22 cellular contexts compared by ENCODE assay signal in genomic region chr5:132837868-132838267, GRCh38. TPM values are rescaled to one million over a fixed set of nuclear protein-coding genes. Genes with fewer than 3 reads are reported as not detected.
A peak's percentile ranks its signal among the peaks of the same experiment; 100 is the strongest.
DNase-seq lines count a peak whose midpoint lies in the region; ATAC-seq and TF ChIP-seq lines count a peak whose summit lies in the region.
"Had no signal": no experiment of that assay in that cellular context is flagged by ENCODE, and none has a peak within 500 bp of the region (broad histone marks: within the 10 kb centered on the region; RNA-seq: fewer than 3 reads in every experiment).

No MANE protein-coding gene starts in this region.

- BruUV-seq in mammary epithelial cell (replicated peaks; lab: Mats Ljungman, UMichigan) = no TSS peak

- H3K27ac ChIP-seq in breast epithelium (peak overlapping the region; percentile 34 to 88), mammary epithelial cell (ENCODE audit: insufficient read depth, low read depth, low read length) (no peak overlapping the region), SK-N-SH (ENCODE audit: low read depth in 2 of 2, low read length in 1 of 2) (no peak overlapping the region), GM23338 (ENCODE audit: low read depth) (no peak overlapping the region)
- H3K27ac ChIP-seq: thyroid gland had no signal

- H3K4me1 ChIP-seq in breast epithelium = no peaks in the 10 kb centered on the region
- H3K4me1 ChIP-seq in mammary epithelial cell (ENCODE audit: insufficient read depth, low read length) = peaks cover 23% of the 10 kb centered on the region
- no peaks in the 10 kb centered on the region; a peak in 2 of 4 replicates for H3K4me1 ChIP-seq in SK-N-SH (ENCODE audit: control insufficient read depth in 1 of 2, insufficient read depth in 2 of 2, low read depth in 1 of 2, low read length in 1 of 2)
- no peaks in the 10 kb centered on the region for H3K4me1 ChIP-seq in GM23338 (ENCODE audit: insufficient read depth)
- H3K4me1 ChIP-seq: thyroid gland had no signal

- no peaks in the 10 kb centered on the region for H3F3A ChIP-seq in SK-N-SH (replicated peaks; ENCODE audit: insufficient read depth)
- H3F3A ChIP-seq in GM23338 (replicated peaks; ENCODE audit: low read depth) = no peaks in the 10 kb centered on the region

- H3K9me3 Mint-ChIP-seq in GM23338 = no peaks in the 10 kb centered on the region
- no peaks in the 10 kb centered on the region for H3K9me3 Mint-ChIP-seq in activated CD8-positive, alpha-beta T cell treated with anti-CD3 and anti-CD28 coated beads for 36 hours
- H3K9me3 Mint-ChIP-seq: CD4-positive, CD25-positive, alpha-beta regulatory T cell; central memory CD8-positive, alpha-beta T cell; H9; naive thymus-derived CD8-positive, alpha-beta T cell; T-helper 2 cell treated with Interferon-gamma antibody and Interleukin-4, amounts not matched to agents 5 μg/mL and 100 μg/mL, for 36 hours had no signal

- H3K9ac ChIP-seq in mammary epithelial cell (ENCODE audit: insufficient read depth, low read length) (no peak overlapping the region), SK-N-SH (no peak overlapping the region)

- no peak overlapping the region for H3K4me3 Mint-ChIP-seq in GM23338
- no peak overlapping the region for H3K4me3 Mint-ChIP-seq in activated CD8-positive, alpha-beta T cell treated with anti-CD3 and anti-CD28 coated beads for 36 hours
- H3K4me3 Mint-ChIP-seq: CD4-positive, CD25-positive, alpha-beta regulatory T cell; central memory CD8-positive, alpha-beta T cell; H9; naive thymus-derived CD8-positive, alpha-beta T cell; T-helper 2 cell treated with Interferon-gamma antibody and Interleukin-4, amounts not matched to agents 5 μg/mL and 100 μg/mL, for 36 hours had no signal

- intact Hi-C loops in breast epithelium (cut with DNase I; ENCODE audit: low total_unique reads) = no loop called here
- intact Hi-C loops in mammary epithelial cell (cut with micrococcal nuclease) = no loop called here
- intact Hi-C loops in activated CD8-positive, alpha-beta T cell treated with anti-CD3 and anti-CD28 coated beads for 36 hours (cut with micrococcal nuclease) = no loop called here

- no peak overlapping the region for H2AFZ ChIP-seq in mammary epithelial cell (ENCODE audit: low read depth, low read length)
- no peak overlapping the region for H2AFZ ChIP-seq in SK-N-SH (ENCODE audit: low read depth)
- no peak overlapping the region for H2AFZ ChIP-seq in GM23338

- no peaks in the 10 kb centered on the region for H3K27me3 ChIP-seq in breast epithelium
- H3K27me3 ChIP-seq in mammary epithelial cell (ENCODE audit: insufficient read depth, low read length) = no peaks in the 10 kb centered on the region
- no peaks in the 10 kb centered on the region for H3K27me3 ChIP-seq in SK-N-SH (ENCODE audit: insufficient read depth)
- peaks cover 5% of the 10 kb centered on the region; the same call in 1 of the 2 replicates for H3K27me3 ChIP-seq in GM23338 (ENCODE audit: insufficient read depth)
- H3K27me3 ChIP-seq: thyroid gland had no signal

- H3K36me3 ChIP-seq in breast epithelium (no peaks in the 10 kb centered on the region), mammary epithelial cell (ENCODE audit: insufficient read depth, low read length) (no peaks in the 10 kb centered on the region), SK-N-SH (replicated peaks in 1 of 2; ENCODE audit: control insufficient read depth in 1 of 2, insufficient read depth in 2 of 2, low read length in 1 of 2) (no peaks in the 10 kb centered on the region), GM23338 (ENCODE audit: insufficient read depth) (no peaks in the 10 kb centered on the region)
- H3K36me3 ChIP-seq: thyroid gland had no signal

- H3K27me3 Mint-ChIP-seq in GM23338 (ENCODE audit: insufficient read depth, low read depth, poor library complexity) = peaks cover 2% of the 10 kb centered on the region
- peaks cover 2% of the 10 kb centered on the region for H3K27me3 Mint-ChIP-seq in activated CD8-positive, alpha-beta T cell treated with anti-CD3 and anti-CD28 coated beads for 36 hours
- H3K27me3 Mint-ChIP-seq: central memory CD8-positive, alpha-beta T cell had no signal

- H3K9me2 ChIP-seq in SK-N-SH = no peaks in the 10 kb centered on the region
- no peaks in the 10 kb centered on the region for H3K9me2 ChIP-seq in GM23338 (ENCODE audit: insufficient read depth)

- no peaks in the 10 kb centered on the region for H3K79me2 ChIP-seq in mammary epithelial cell (ENCODE audit: insufficient read depth, low read length)
- no peaks in the 10 kb centered on the region for H3K79me2 ChIP-seq in SK-N-SH (ENCODE audit: insufficient read depth)
- H3K79me2 ChIP-seq in GM23338 (replicated peaks; ENCODE audit: insufficient read depth) = no peaks in the 10 kb centered on the region

- no peak overlapping the region for H3K27ac Mint-ChIP-seq in GM23338
- H3K27ac Mint-ChIP-seq in activated CD8-positive, alpha-beta T cell treated with anti-CD3 and anti-CD28 coated beads for 36 hours = no peak overlapping the region
- H3K27ac Mint-ChIP-seq: CD4-positive, CD25-positive, alpha-beta regulatory T cell; H9; naive thymus-derived CD8-positive, alpha-beta T cell; T-helper 2 cell treated with Interferon-gamma antibody and Interleukin-4, amounts not matched to agents 5 μg/mL and 100 μg/mL, for 36 hours had no signal

- 82% methylated on average over 2 of the region's 2 CpGs for WGBS in mammary epithelial cell (ENCODE audit: low coverage, missing lambda C conversion rate)
- WGBS in SK-N-SH (ENCODE audit: low lambda C conversion rate) = 97% methylated on average over 2 of the region's 2 CpGs

- no peak for TF ChIP-seq RAD21 in SK-N-SH (IDR thresholded peaks at IDR 0.05; ENCODE audit: low read length)

- TF ChIP-seq CTCF in breast epithelium (IDR thresholded peaks at IDR 0.05) (no peak), mammary epithelial cell (conservative IDR thresholded peaks at IDR 0.05 in 1 of 2, IDR thresholded peaks at IDR 0.05 in 1 of 2; ENCODE audit: extremely low read depth in 1 of 2, insufficient read depth in 1 of 2, low read depth in 1 of 2, low read length in 2 of 2) (no peak), SK-N-SH (IDR thresholded peaks at IDR 0.05) (no peak), GM23338 (conservative IDR thresholded peaks at IDR 0.05; ENCODE audit: low read depth in 2 of 2) (no peak)
- no peak for TF ChIP-seq CTCF in activated CD8-positive, alpha-beta T cell treated with anti-CD3 and anti-CD28 coated beads for 36 hours (IDR thresholded peaks at IDR 0.05)

- no peak overlapping the region for H3K4me2 ChIP-seq in mammary epithelial cell (ENCODE audit: insufficient read depth, low read depth, low read length)
- H3K4me2 ChIP-seq in SK-N-SH = no peak overlapping the region
- H3K4me2 ChIP-seq in GM23338 = no peak overlapping the region

- POLR2A ChIA-PET in SK-N-SH (lab: Yijun Ruan, JAX) = no interaction called here
- POLR2A ChIA-PET in activated CD8-positive, alpha-beta T cell treated with anti-CD3 and anti-CD28 coated beads for 36 hours (lab: Charles Lee) = no interaction called here

- TF ChIP-seq POLR2A in breast epithelium (IDR thresholded peaks at IDR 0.05) = no peak

- H4K20me1 ChIP-seq in mammary epithelial cell (ENCODE audit: insufficient read depth, low read length) (no peaks in the 10 kb centered on the region), SK-N-SH (ENCODE audit: insufficient read depth) (no peaks in the 10 kb centered on the region), GM23338 (replicated peaks; ENCODE audit: insufficient read depth) (no peaks in the 10 kb centered on the region)

- no peaks in the 10 kb centered on the region for H3K36me3 Mint-ChIP-seq in GM23338 (ENCODE audit: low read depth)
- H3K36me3 Mint-ChIP-seq in activated CD8-positive, alpha-beta T cell treated with anti-CD3 and anti-CD28 coated beads for 36 hours (ENCODE audit: low read depth) = no peaks in the 10 kb centered on the region
- H3K36me3 Mint-ChIP-seq: CD4-positive, CD25-positive, alpha-beta regulatory T cell; naive thymus-derived CD8-positive, alpha-beta T cell had no signal

- no peak overlapping the region for H3K4me3 ChIP-seq in breast epithelium
- no peak overlapping the region for H3K4me3 ChIP-seq in mammary epithelial cell (replicated peaks in 1 of 3; ENCODE audit: insufficient read depth in 1 of 3, low read depth in 2 of 3, low read length in 3 of 3)
- no peak overlapping the region for H3K4me3 ChIP-seq in SK-N-SH (ENCODE audit: low read depth in 2 of 2, low read length in 1 of 2)
- H3K4me3 ChIP-seq in GM23338 = no peak overlapping the region
- H3K4me3 ChIP-seq: thyroid gland had no signal

- no peak for TF ChIP-seq EP300 in SK-N-SH (IDR thresholded peaks at IDR 0.05; ENCODE audit: borderline replicate concordance in 1 of 2, low read depth in 1 of 2, low read length in 1 of 2)

- H3K9me3 ChIP-seq in breast epithelium = no peaks in the 10 kb centered on the region
- H3K9me3 ChIP-seq in mammary epithelial cell (replicated peaks; ENCODE audit: insufficient read depth, low read length) = no peaks in the 10 kb centered on the region
- no peaks in the 10 kb centered on the region for H3K9me3 ChIP-seq in SK-N-SH
- H3K9me3 ChIP-seq: thyroid gland had no signal

- CTCF ChIA-PET in mammary epithelial cell (lab: Charles Lee; ENCODE audit: low non-redundant PET) (no interaction called here), SK-N-SH (lab: Yijun Ruan, JAX) (interaction anchor here (1.1 to 1.3 kb wide), 2 partner anchors 8 to 18 kb away, joined by 3 to 6 read pairs; partner anchors contain the start of gene SHROOM1)
- CTCF ChIA-PET in activated CD8-positive, alpha-beta T cell treated with anti-CD3 and anti-CD28 coated beads for 36 hours (lab: Charles Lee) = interaction anchor here (1.6 kb wide), 1 partner anchor 18 kb away, joined by 3 read pairs; no protein-coding TSS in a partner anchor

- no peak for ATAC-seq in GM23338
- ATAC-seq in activated CD8-positive, alpha-beta T cell treated with anti-CD3 and anti-CD28 coated beads for 36 hours = no peak
- ATAC-seq: left cardiac atrium; naive thymus-derived CD8-positive, alpha-beta T cell had no signal

- dilution Hi-C loops in mammary epithelial cell (cut with HindIII; ENCODE audit: low sequenced_read_pairs) = loop anchor here (5.0 kb wide), 1 partner anchor 34 kb away; the partner anchor contains the start of gene LEAP2

- no peaks in the 10 kb centered on the region for H3K4me1 Mint-ChIP-seq in GM23338
- H3K4me1 Mint-ChIP-seq in activated CD8-positive, alpha-beta T cell treated with anti-CD3 and anti-CD28 coated beads for 36 hours (ENCODE audit: low read depth) = no peaks in the 10 kb centered on the region
- H3K4me1 Mint-ChIP-seq: CD4-positive, CD25-positive, alpha-beta regulatory T cell; central memory CD8-positive, alpha-beta T cell; H9 had no signal

- in situ Hi-C loops in mammary epithelial cell (cut with MboI; ENCODE audit: low sequenced_read_pairs in 2 of 2) = no loop called here

- no peak for DNase-seq in breast epithelium (ENCODE audit: low spot score in 2 of 2)
- DNase-seq in mammary epithelial cell = no peak
- peak; percentile 29 for DNase-seq in cerebellar cortex (ENCODE audit: low spot score)
- DNase-seq in mesenteric fat pad (ENCODE audit: low spot score) = peak; percentile 72
- DNase-seq in SK-N-SH = no peak
- no peak for DNase-seq in stimulated activated CD4-positive, alpha-beta T cell treated with anti-CD3 and anti-CD28 coated beads, Interleukin-4, amount 100 ng/mL, for 1 hour
- no peak for DNase-seq in GM23338 (ENCODE audit: low spot score)
- DNase-seq in activated CD8-positive, alpha-beta T cell treated with anti-CD3 and anti-CD28 coated beads for 36 hours = no peak
- DNase-seq: activated CD4-positive, CD25-positive, alpha-beta regulatory T cell treated with anti-CD3 and anti-CD28 coated beads, Interleukin-2, amount 50 U/mL, for 72 hours; activated effector memory CD4-positive, alpha-beta T cell treated with anti-CD3 and anti-CD28 coated beads, Interleukin-2, amount 50 U/mL, for 16 hours; CD4-positive, CD25-positive, alpha-beta regulatory T cell; foreskin fibroblast; H9; left cardiac atrium; naive thymus-derived CD8-positive, alpha-beta T cell; NCI-H1694; NCI-H446; Right ventricle myocardium superior; thyroid gland had no signal

RNA-seq across cellular contexts. Expression of gene SHROOM1, which starts 7.4 kb away (rescaled TPM):
- total RNA-seq in breast epithelium (10 to 100 TPM in 1 of 3 donors, 1 to 10 TPM in 2; 2.4 to 12.6 (median 9.5) TPM), mammary epithelial cell (10 to 100 TPM in 1 of 2 donors, 1 to 10 TPM in 1; 4.7 to 13.0 TPM), mesenteric fat pad (10.6 TPM)
- polyA plus RNA-seq in mammary epithelial cell (5.7 TPM), SK-N-SH (2012; rRNA removed) (3.8 and 4.8 TPM in 2 replicates), GM23338 (2016; fragmentation: Nextera tagmentation; extraction: Ambion mirVana) (2.5 and 2.6 TPM in 2 replicates)
- 0.31 TPM for polyA minus RNA-seq in mammary epithelial cell
- polyA plus RNA-seq in SK-N-SH (2012; cell fraction: cytosol; rRNA removed) = 1.5 and 2.9 TPM in 2 replicates
- 11.3 and 13.4 TPM in 2 replicates for polyA plus RNA-seq in SK-N-SH (2012; cell fraction: nucleus; rRNA removed)
- total RNA-seq in GM23338 (2014; rRNA removed; shearing (Covaris generic)) = 4.3 and 5.4 TPM in 2 replicates
- total RNA-seq in activated CD8-positive, alpha-beta T cell treated with anti-CD3 and anti-CD28 coated beads for 36 hours = 1 to 10 TPM; 2.0 to 2.1 TPM
- total RNA-seq: naive thymus-derived CD8-positive, alpha-beta T cell had no signal
- polyA plus RNA-seq: CD4-positive, CD25-positive, alpha-beta regulatory T cell; naive thymus-derived CD8-positive, alpha-beta T cell had no signal

RNA-seq across cellular contexts. Expression of gene SOWAHA, which starts 24.8 kb away (rescaled TPM):
- total RNA-seq in breast epithelium (1 to 10 TPM in 1 of 3 donors, under 1 TPM in 2; 0.66 to 3.2 (median 0.96) TPM), mammary epithelial cell (not detected), mesenteric fat pad (not detected)
- polyA plus RNA-seq in mammary epithelial cell (0.07 TPM), SK-N-SH (2012; rRNA removed) (0.23 and 0.30 TPM in 2 replicates), GM23338 (2016; fragmentation: Nextera tagmentation; extraction: Ambion mirVana) (0.18 TPM in 1 of 2 replicates, not detected in the other)
- polyA minus RNA-seq in mammary epithelial cell = not detected
- 0.22 and 0.25 TPM in 2 replicates for polyA plus RNA-seq in SK-N-SH (2012; cell fraction: cytosol; rRNA removed)
- polyA plus RNA-seq in SK-N-SH (2012; cell fraction: nucleus; rRNA removed) = 0.11 and 0.14 TPM in 2 replicates
- 0.52 and 0.93 TPM in 2 replicates for total RNA-seq in GM23338 (2014; rRNA removed; shearing (Covaris generic))
- total RNA-seq in activated CD8-positive, alpha-beta T cell treated with anti-CD3 and anti-CD28 coated beads for 36 hours = not detected
- total RNA-seq: CD4-positive, CD25-positive, alpha-beta regulatory T cell; Daoy; naive thymus-derived CD8-positive, alpha-beta T cell had no signal
- polyA plus RNA-seq: CD4-positive, CD25-positive, alpha-beta regulatory T cell; naive thymus-derived CD8-positive, alpha-beta T cell had no signal

RNA-seq across cellular contexts. Expression of gene GDF9, which starts 28.4 kb away (rescaled TPM):
- total RNA-seq in breast epithelium (under 1 TPM; 0.33 to 0.64 (median 0.44) TPM), mammary epithelial cell (under 1 TPM; 0.50 to 0.66 TPM), mesenteric fat pad (not detected)
- polyA plus RNA-seq in mammary epithelial cell (0.25 TPM), SK-N-SH (2012; rRNA removed) (0.82 and 1.2 TPM in 2 replicates), GM23338 (2016; fragmentation: Nextera tagmentation; extraction: Ambion mirVana) (0.11 and 0.37 TPM in 2 replicates)
- polyA minus RNA-seq in mammary epithelial cell = not detected
- 0.53 and 0.59 TPM in 2 replicates for polyA plus RNA-seq in SK-N-SH (2012; cell fraction: cytosol; rRNA removed)
- 1.2 and 1.8 TPM in 2 replicates for polyA plus RNA-seq in SK-N-SH (2012; cell fraction: nucleus; rRNA removed)
- total RNA-seq in GM23338 (2014; rRNA removed; shearing (Covaris generic)) = 0.14 and 0.66 TPM in 2 replicates
- total RNA-seq in activated CD8-positive, alpha-beta T cell treated with anti-CD3 and anti-CD28 coated beads for 36 hours = under 1 TPM; 0.90 to 0.94 TPM

RNA-seq across cellular contexts. Expression of gene UQCRQ, which starts 28.6 kb away (rescaled TPM):
- total RNA-seq in breast epithelium (100 to 1,000 TPM; 106 to 184 (median 150) TPM), mammary epithelial cell (100 to 1,000 TPM in 1 of 2 donors, 10 to 100 TPM in 1; 45.3 to 461 TPM), mesenteric fat pad (391 TPM)
- polyA plus RNA-seq in mammary epithelial cell (192 TPM), SK-N-SH (2012; rRNA removed) (510 and 694 TPM in 2 replicates), GM23338 (2016; fragmentation: Nextera tagmentation; extraction: Ambion mirVana) (1,308 and 1,495 TPM in 2 replicates)
- 19.3 TPM for polyA minus RNA-seq in mammary epithelial cell
- 502 and 579 TPM in 2 replicates for polyA plus RNA-seq in SK-N-SH (2012; cell fraction: cytosol; rRNA removed)
- 235 and 349 TPM in 2 replicates for polyA plus RNA-seq in SK-N-SH (2012; cell fraction: nucleus; rRNA removed)
- total RNA-seq in GM23338 (2014; rRNA removed; shearing (Covaris generic)) = 104 and 115 TPM in 2 replicates
- 100 to 1,000 TPM; 558 to 566 TPM for total RNA-seq in activated CD8-positive, alpha-beta T cell treated with anti-CD3 and anti-CD28 coated beads for 36 hours

RNA-seq across cellular contexts. Expression of gene LEAP2, which starts 35.6 kb away (rescaled TPM):
- 1 to 10 TPM in 2 of 3 donors, under 1 TPM in 1; 0.80 to 4.1 (median 2.9) TPM for total RNA-seq in breast epithelium
- total RNA-seq in mammary epithelial cell = under 1 TPM; 0.17 to 0.80 TPM
- 0.41 TPM for polyA plus RNA-seq in mammary epithelial cell
- not detected for polyA minus RNA-seq in mammary epithelial cell
- total RNA-seq in mesenteric fat pad = 1.2 TPM
- polyA plus RNA-seq in SK-N-SH (2012; rRNA removed) = 0.63 and 0.64 TPM in 2 replicates
- 0.19 and 0.22 TPM in 2 replicates for polyA plus RNA-seq in SK-N-SH (2012; cell fraction: cytosol; rRNA removed)
- polyA plus RNA-seq in SK-N-SH (2012; cell fraction: nucleus; rRNA removed) = 3.8 and 5.5 TPM in 2 replicates
- total RNA-seq in GM23338 (2014; rRNA removed; shearing (Covaris generic)) = 0.54 and 1.8 TPM in 2 replicates
- 1.5 and 1.6 TPM in 2 replicates for polyA plus RNA-seq in GM23338 (2016; fragmentation: Nextera tagmentation; extraction: Ambion mirVana)
- total RNA-seq in activated CD8-positive, alpha-beta T cell treated with anti-CD3 and anti-CD28 coated beads for 36 hours = 1 to 10 TPM; 3.0 to 3.5 TPM

Comparison
In these comparisons a context has a peak if more than half of its experiments do, and no peak if none do; other contexts are left out.
1. H3K27ac ChIP-seq: peak in breast epithelium (2 of 2); none in mammary epithelial cell (single experiment), SK-N-SH (0 of 2) and GM23338 (single experiment).
2. DNase-seq: peak in cerebellar cortex (single experiment) and mesenteric fat pad (single experiment); none in breast epithelium (0 of 2), mammary epithelial cell (single experiment), SK-N-SH (single experiment), stimulated activated CD4-positive, alpha-beta T cell treated with anti-CD3 and anti-CD28 coated beads, Interleukin-4, amount 100 ng/mL, for 1 hour (single experiment), GM23338 (single experiment) and activated CD8-positive, alpha-beta T cell treated with anti-CD3 and anti-CD28 coated beads for 36 hours (single experiment).